ENCODE assay signal across 8 cellular contexts in genomic region chr10:63268798-63269503, GRCh38.
DNase-seq lines count a peak whose midpoint lies in the region; ATAC-seq and TF ChIP-seq lines count a peak whose summit lies in the region.

No MANE protein-coding gene starts in this region.

- no peaks in the 10 kb centered on the region for H3K27me3 Mint-ChIP-seq in activated T-helper 17 cell treated with anti-CD3 and anti-CD28 coated beads, Interleukin-2, amount 50 U/mL, for 72 hours
- H3K27me3 Mint-ChIP-seq in nephron progenitor cell (ENCODE audit: low read depth, poor library complexity), result peaks cover 3% of the 10 kb centered on the region
- no peaks in the 10 kb centered on the region for H3K27me3 Mint-ChIP-seq in stimulated activated naive CD8-positive, alpha-beta T cell treated with anti-CD3 and anti-CD28 coated beads, Interleukin-15, amount 100 ng/mL, for 72 hours

- ATAC-seq in GM21723 (IDR thresholded peaks at IDR 0.05; ENCODE audit: unreplicated experiment), result peak; percentile 95
- ATAC-seq in activated T-helper 17 cell treated with anti-CD3 and anti-CD28 coated beads, Interleukin-2, amount 50 U/mL, for 72 hours (replicated peaks), result peak; percentile 95
- ATAC-seq in stimulated activated naive CD8-positive, alpha-beta T cell treated with anti-CD3 and anti-CD28 coated beads, Interleukin-15, amount 100 ng/mL, for 72 hours, result peak; percentile 98

- H3K9me3 Mint-ChIP-seq in activated T-helper 17 cell treated with anti-CD3 and anti-CD28 coated beads, Interleukin-2, amount 50 U/mL, for 72 hours, result no peaks in the 10 kb centered on the region
- no peaks in the 10 kb centered on the region for H3K9me3 Mint-ChIP-seq in nephron progenitor cell
- H3K9me3 Mint-ChIP-seq in stimulated activated naive CD8-positive, alpha-beta T cell treated with anti-CD3 and anti-CD28 coated beads, Interleukin-15, amount 100 ng/mL, for 72 hours, result no peaks in the 10 kb centered on the region

- peak overlapping the region; percentile 92 for H3K4me2 ChIP-seq in DOHH2 (ENCODE audit: low read length)

- peak overlapping the region; percentile 97 for H3K27ac Mint-ChIP-seq in activated T-helper 17 cell treated with anti-CD3 and anti-CD28 coated beads, Interleukin-2, amount 50 U/mL, for 72 hours
- H3K27ac Mint-ChIP-seq in nephron progenitor cell, result peak overlapping the region; percentile 99
- H3K27ac Mint-ChIP-seq in stimulated activated naive CD8-positive, alpha-beta T cell treated with anti-CD3 and anti-CD28 coated beads, Interleukin-15, amount 100 ng/mL, for 72 hours, result peak overlapping the region; percentile 97 to 99

- peak overlapping the region; percentile 89 for H3K27ac ChIP-seq in DOHH2 (ENCODE audit: low read depth, low read length)
- peak overlapping the region; percentile 82 to 96 (median 92) for H3K27ac ChIP-seq in Peyer's patch

- DNase-seq in KG1 (lab: John Stamatoyannopoulos, UW), result peak; percentile 81
- peak; percentile 68 to 95 (median 89) for DNase-seq in Peyer's patch
- peak; percentile 95 for DNase-seq in fibroblast of the aortic adventitia (ENCODE audit: low read depth)
- peak; percentile 47 for DNase-seq in nephron progenitor cell
- peak; percentile 78 to 87 for DNase-seq in stimulated activated naive CD8-positive, alpha-beta T cell treated with anti-CD3 and anti-CD28 coated beads, Interleukin-15, amount 100 ng/mL, for 72 hours

- H3K9me3 ChIP-seq in DOHH2 (ENCODE audit: control insufficient read depth, insufficient read depth, low read length) (no peaks in the 10 kb centered on the region), Peyer's patch (no peaks in the 10 kb centered on the region)

- H3K4me3 ChIP-seq in DOHH2 (ENCODE audit: low read length) (peak overlapping the region; percentile 98), Peyer's patch (peak overlapping the region; percentile 51 to 70 (median 60)), fibroblast of the aortic adventitia (ENCODE audit: low read depth, low read length) (peak overlapping the region; percentile 76)

- no peaks in the 10 kb centered on the region for H3K9me2 ChIP-seq in DOHH2 (replicated peaks; ENCODE audit: control insufficient read depth, low read length)

- peaks cover 44% of the 10 kb centered on the region for H3F3A ChIP-seq in DOHH2 (ENCODE audit: control insufficient read depth, insufficient read depth)

- H3K4me1 Mint-ChIP-seq in activated T-helper 17 cell treated with anti-CD3 and anti-CD28 coated beads, Interleukin-2, amount 50 U/mL, for 72 hours, result peaks cover 16% of the 10 kb centered on the region
- peaks cover 20% of the 10 kb centered on the region for H3K4me1 Mint-ChIP-seq in nephron progenitor cell
- H3K4me1 Mint-ChIP-seq in stimulated activated naive CD8-positive, alpha-beta T cell treated with anti-CD3 and anti-CD28 coated beads, Interleukin-15, amount 100 ng/mL, for 72 hours, result peaks cover 19% of the 10 kb centered on the region

- peak overlapping the region; percentile 92 for H3K4me3 Mint-ChIP-seq in activated T-helper 17 cell treated with anti-CD3 and anti-CD28 coated beads, Interleukin-2, amount 50 U/mL, for 72 hours
- H3K4me3 Mint-ChIP-seq in nephron progenitor cell, result peak overlapping the region; percentile 98
- H3K4me3 Mint-ChIP-seq in stimulated activated naive CD8-positive, alpha-beta T cell treated with anti-CD3 and anti-CD28 coated beads, Interleukin-15, amount 100 ng/mL, for 72 hours, result peak overlapping the region; percentile 90 to 92

- H3K79me2 ChIP-seq in DOHH2 (ENCODE audit: control insufficient read depth, low read length), result peaks cover 84% of the 10 kb centered on the region

- peaks cover 30% of the 10 kb centered on the region for H3K36me3 Mint-ChIP-seq in activated T-helper 17 cell treated with anti-CD3 and anti-CD28 coated beads, Interleukin-2, amount 50 U/mL, for 72 hours (ENCODE audit: low read depth)
- H3K36me3 Mint-ChIP-seq in nephron progenitor cell (ENCODE audit: low read depth), result peaks cover 1% of the 10 kb centered on the region

- no peaks in the 10 kb centered on the region for H3K27me3 ChIP-seq in DOHH2 (ENCODE audit: control insufficient read depth, low read length)
- no peaks in the 10 kb centered on the region for H3K27me3 ChIP-seq in Peyer's patch

- peaks cover 3% of the 10 kb centered on the region; the same call in 1 of the 2 replicates for H4K20me1 ChIP-seq in DOHH2 (ENCODE audit: control insufficient read depth, insufficient read depth, low read depth, low read length)

- TF ChIP-seq CTCF in DOHH2 (IDR thresholded peaks at IDR 0.05; ENCODE audit: low read depth, low read length, poor library complexity, severe bottlenecking), result peak; percentile 44
- peak; percentile 28 to 86 (median 64) for TF ChIP-seq CTCF in Peyer's patch (IDR thresholded peaks at IDR 0.05)
- peak; percentile 44 for TF ChIP-seq CTCF in fibroblast of the aortic adventitia (IDR thresholded peaks at IDR 0.05; ENCODE audit: insufficient read depth, low read length)
- TF ChIP-seq CTCF in nephron progenitor cell (IDR thresholded peaks at IDR 0.05), result no peak

- H3K4me1 ChIP-seq in DOHH2 (ENCODE audit: control insufficient read depth, low read length) (peaks cover 44% of the 10 kb centered on the region), Peyer's patch (peaks cover 0 to 14% (median 9%) of the 10 kb centered on the region in 4 donors)

- TF ChIP-seq POLR2A in Peyer's patch (IDR thresholded peaks at IDR 0.05), result peak; percentile 94 to 98

- H3K36me3 ChIP-seq in DOHH2 (ENCODE audit: control insufficient read depth, low read length) (peaks cover 28% of the 10 kb centered on the region; the same call in 1 of the 2 replicates), Peyer's patch (no peaks in the 10 kb centered on the region)

Comparison
In these comparisons a context has a peak if more than half of its experiments do, and no peak if none do; other contexts are left out.
1. Peak in every context shown above with its lines: DNase-seq, ATAC-seq, H3K4me3 ChIP-seq and H3K27ac ChIP-seq.